ENCODE assay signal across 16 cellular contexts in genomic region chr6:169498887-169499513, GRCh38.
"Had no signal": no experiment of that assay in that cellular context is flagged by ENCODE, and none has a peak within 500 bp of the region (broad histone marks: within the 10 kb centered on the region; RNA-seq: fewer than 3 reads in every experiment).

No MANE protein-coding gene starts in this region.

- FAIRE-seq: frontal cortex had no signal

- H3K27me3 ChIP-seq: colonic mucosa, heart left ventricle, tibial artery had no signal

- H3K36me3 ChIP-seq: colonic mucosa, heart left ventricle, tibial artery had no signal

- H3K4me3 ChIP-seq: colonic mucosa, heart left ventricle, tibial artery had no signal

- H3K9me3 ChIP-seq: colonic mucosa had no signal

- DNase-seq: activated CD4-positive, alpha-beta memory T cell treated with anti-CD3 and anti-CD28 coated beads, Interleukin-2, amount 10 ng/mL, durations not matched to agents 7 days and 5 days; activated CD4-positive, alpha-beta T cell treated with anti-CD3 and anti-CD28 coated beads for 48 hours; activated CD4-positive, CD25-positive, alpha-beta regulatory T cell; activated CD8-positive, alpha-beta memory T cell treated with anti-CD3 and anti-CD28 coated beads, Interleukin-2, amount 10 ng/mL, durations not matched to agents 7 days and 5 days; activated naive CD4-positive, alpha-beta T cell; activated naive CD8-positive, alpha-beta T cell treated with anti-CD3 and anti-CD28 coated beads, Interleukin-2, amount 10 ng/mL, durations not matched to agents 7 days and 5 days; central memory CD4-positive, alpha-beta T cell; colonic mucosa; endodermal cell; heart left ventricle; naive thymus-derived CD4-positive, alpha-beta T cell; stimulated activated naive CD4-positive, alpha-beta T cell; T-helper 1 cell; T-helper 9 cell; tibial artery had no signal

- ATAC-seq: activated CD8-positive, alpha-beta memory T cell treated with anti-CD3 and anti-CD28 coated beads, Interleukin-2, amount 10 ng/mL, durations not matched to agents 7 days and 5 days; naive thymus-derived CD4-positive, alpha-beta T cell had no signal
